8 cellular contexts compared by ENCODE assay signal in genomic region chr10:72272689-72273409, GRCh38. TPM values are rescaled to one million over a fixed set of nuclear protein-coding genes. Genes with fewer than 3 reads are reported as not detected.
DNase-seq lines count a peak whose midpoint lies in the region; ATAC-seq and TF ChIP-seq lines count a peak whose summit lies in the region.

No MANE protein-coding gene starts in this region.

- H3K36me3 ChIP-seq in mesodermal cell (ENCODE audit: control insufficient read depth, insufficient read depth, low read length) (peaks cover 18% of the 10 kb centered on the region), thoracic aorta (peaks cover 3% of the 10 kb centered on the region)

- no peak for TF ChIP-seq CTCF in HFF-Myc (IDR thresholded peaks at IDR 0.05; ENCODE audit: low read depth, low read length, missing control alignments)
- no peak for TF ChIP-seq CTCF in epithelial cell of proximal tubule (conservative IDR thresholded peaks at IDR 0.05; ENCODE audit: low read depth, low read length)
- no peak for TF ChIP-seq CTCF in thoracic aorta (IDR thresholded peaks at IDR 0.05)

- H3K4me3 ChIP-seq in HFF-Myc (replicated peaks; ENCODE audit: low read depth, low read length) (peak overlapping the region; percentile 97), epithelial cell of proximal tubule (ENCODE audit: low read depth, low read length) (peak overlapping the region; percentile 98), mesodermal cell (ENCODE audit: extremely low read depth, insufficient read depth, low read length, poor library complexity, severe bottlenecking) (peak overlapping the region; percentile 84), thoracic aorta (peak overlapping the region; percentile 85)

- DNase-seq in activated effector memory CD4-positive, alpha-beta T cell treated with anti-CD3 and anti-CD28 coated beads, Interleukin-2, amount 50 U/mL, for 16 hours = peak; percentile 76
- DNase-seq in activated effector memory CD4-positive, alpha-beta T cell treated with Interleukin-2 at 50 U/mL for 16 hours = no peak
- DNase-seq in HFF-Myc (ENCODE audit: extremely low read depth, low read depth) = peak; percentile 74
- peak; percentile 6 for DNase-seq in NCI-H2171 (lab: John Stamatoyannopoulos, UW)
- peak; percentile 70 for DNase-seq in activated CD4-positive, alpha-beta memory T cell treated with anti-CD3 and anti-CD28 coated beads for 36 hours
- DNase-seq in epithelial cell of proximal tubule (ENCODE audit: low read depth) = no peak
- DNase-seq in thoracic aorta (ENCODE audit: low spot score) = peak; percentile 64

- H3K9me3 ChIP-seq in mesodermal cell (ENCODE audit: control insufficient read depth, low read length) = no peaks in the 10 kb centered on the region
- H3K9me3 ChIP-seq in thoracic aorta = no peaks in the 10 kb centered on the region

- CTCF ChIA-PET in activated CD4-positive, alpha-beta memory T cell treated with anti-CD3 and anti-CD28 coated beads for 36 hours (lab: Charles Lee) = interaction anchor here (0.7 to 7.6 kb wide), 12 partner anchors 10 to 86 kb away, joined by 4 to 183 read pairs (median 12); no protein-coding TSS in a partner anchor

- H3K9me3 Mint-ChIP-seq in activated CD4-positive, alpha-beta memory T cell treated with anti-CD3 and anti-CD28 coated beads for 36 hours = no peaks in the 10 kb centered on the region

- H3K4me1 ChIP-seq in mesodermal cell (ENCODE audit: control insufficient read depth, insufficient read depth, low read length, poor library complexity, severe bottlenecking) = peaks cover 15% of the 10 kb centered on the region
- H3K4me1 ChIP-seq in thoracic aorta (ENCODE audit: control insufficient read depth in 1 of 2, low read depth in 2 of 2) = peaks cover 19 to 26% of the 10 kb centered on the region in 2 donors

- peaks cover 43% of the 10 kb centered on the region for H3K4me1 Mint-ChIP-seq in activated CD4-positive, alpha-beta memory T cell treated with anti-CD3 and anti-CD28 coated beads for 36 hours (ENCODE audit: low read depth)

- peak overlapping the region; percentile 99 for H3K27ac ChIP-seq in mesodermal cell (ENCODE audit: low read depth, low read length, severe bottlenecking)
- H3K27ac ChIP-seq in thoracic aorta = peak overlapping the region; percentile 95 to 97

- no peaks in the 10 kb centered on the region for H3K27me3 ChIP-seq in thoracic aorta (replicated peaks; ENCODE audit: insufficient read depth)

- peaks cover 36% of the 10 kb centered on the region for H3K36me3 Mint-ChIP-seq in activated CD4-positive, alpha-beta memory T cell treated with anti-CD3 and anti-CD28 coated beads for 36 hours

- peaks cover 5% of the 10 kb centered on the region for H3K27me3 Mint-ChIP-seq in activated CD4-positive, alpha-beta memory T cell treated with anti-CD3 and anti-CD28 coated beads for 36 hours

- peak overlapping the region; percentile 97 for H3K27ac Mint-ChIP-seq in activated CD4-positive, alpha-beta memory T cell treated with anti-CD3 and anti-CD28 coated beads for 36 hours

- peak overlapping the region; percentile 99 for H3K4me3 Mint-ChIP-seq in activated CD4-positive, alpha-beta memory T cell treated with anti-CD3 and anti-CD28 coated beads for 36 hours

- POLR2A ChIA-PET in activated CD4-positive, alpha-beta memory T cell treated with anti-CD3 and anti-CD28 coated beads for 36 hours (lab: Charles Lee) = interaction anchor here (0.6 to 10.7 kb wide), 17 partner anchors 11 to 185 kb away, joined by 3 to 263 read pairs (median 6); partner anchors contain the start of genes ANAPC16, ASCC1 and SPOCK2

- 3 to 6% methylated on average over 8 to 21 of the region's 28 CpGs for WGBS in mesodermal cell (ENCODE audit: insufficient coverage in 2 of 2), 2 experiments

- intact Hi-C loops in activated CD4-positive, alpha-beta memory T cell treated with anti-CD3 and anti-CD28 coated beads for 36 hours (cut with micrococcal nuclease) = loop anchor here (1.0 to 2.0 kb wide), 6 partner anchors 12 to 62 kb away; partner anchors contain the start of genes ANAPC16 and ASCC1

- peak; percentile 29 for ATAC-seq in thoracic aorta (ENCODE audit: insufficient number of reproducible peaks, low FRiP score, low read depth)

RNA-seq across cellular contexts. Expression of gene DDIT4, which starts 0.9 kb away (rescaled TPM):
- 100 to 1,000 TPM; 637 TPM for total RNA-seq in activated CD4-positive, alpha-beta memory T cell treated with anti-CD3 and anti-CD28 coated beads for 36 hours
- total RNA-seq in epithelial cell of proximal tubule (33.6 and 122 TPM in 2 replicates), thoracic aorta (100 to 1,000 TPM; 163 to 374 TPM)
- 56.3 TPM for polyA plus RNA-seq in mesodermal cell (2013, experiment 1 of 2)
- 59.6 TPM for polyA plus RNA-seq in mesodermal cell (2013, experiment 2 of 2)

RNA-seq across cellular contexts. Expression of gene ASCC1, which starts 56.8 kb away (rescaled TPM):
- total RNA-seq in activated CD4-positive, alpha-beta memory T cell treated with anti-CD3 and anti-CD28 coated beads for 36 hours = 10 to 100 TPM; 50.9 to 52.5 TPM
- total RNA-seq in epithelial cell of proximal tubule (21.4 and 39.0 TPM in 2 replicates), thoracic aorta (10 to 100 TPM; 15.2 to 30.3 TPM)
- polyA plus RNA-seq in mesodermal cell (2013, experiment 1 of 2) = 34.4 TPM
- polyA plus RNA-seq in mesodermal cell (2013, experiment 2 of 2) = 39.1 TPM

RNA-seq across cellular contexts. Expression of gene ANAPC16, which starts 57.0 kb away (rescaled TPM):
- total RNA-seq in activated CD4-positive, alpha-beta memory T cell treated with anti-CD3 and anti-CD28 coated beads for 36 hours = 100 to 1,000 TPM; 119 to 122 TPM
- total RNA-seq in epithelial cell of proximal tubule (33.7 and 44.2 TPM in 2 replicates), thoracic aorta (10 to 100 TPM; 44.0 to 46.7 TPM)
- polyA plus RNA-seq in mesodermal cell (2013, experiment 1 of 2) = 64.0 TPM
- 65.5 TPM for polyA plus RNA-seq in mesodermal cell (2013, experiment 2 of 2)

Comparison
In these comparisons a context has a peak if more than half of its experiments do, and no peak if none do; other contexts are left out.
1. DNase-seq: peak in activated effector memory CD4-positive, alpha-beta T cell treated with anti-CD3 and anti-CD28 coated beads, Interleukin-2, amount 50 U/mL, for 16 hours (single experiment), HFF-Myc (single experiment), NCI-H2171 (single experiment), activated CD4-positive, alpha-beta memory T cell treated with anti-CD3 and anti-CD28 coated beads for 36 hours (single experiment) and thoracic aorta (single experiment); none in activated effector memory CD4-positive, alpha-beta T cell treated with Interleukin-2 at 50 U/mL for 16 hours (single experiment) and epithelial cell of proximal tubule (single experiment).
2. Peak in every context shown above with its lines, with median percentiles within 50 percentile points of each other: H3K4me3 ChIP-seq.